ENCODE assay signal across 23 cellular contexts in genomic region chr15:82174471-82174870, GRCh38.
"Had no signal": no experiment of that assay in that cellular context is flagged by ENCODE, and none has a peak within 500 bp of the region (broad histone marks: within the 10 kb centered on the region; RNA-seq: fewer than 3 reads in every experiment).

No MANE protein-coding gene starts in this region.

- H3K4me3 ChIP-seq: colonic mucosa, dorsolateral prefrontal cortex, esophagus muscularis mucosa, gastroesophageal sphincter, pancreas, psoas muscle, right atrium auricular region, tibial artery had no signal

- DNase-seq: activated CD4-positive, alpha-beta memory T cell treated with anti-CD3 and anti-CD28 coated beads for 36 hours; activated CD4-positive, alpha-beta T cell treated with anti-CD3 and anti-CD28 coated beads for 48 hours; activated effector memory CD4-positive, alpha-beta T cell treated with Interleukin-2 at 50 U/mL for 16 hours; activated naive CD4-positive, alpha-beta T cell treated with anti-CD3 and anti-CD28 coated beads for 36 hours; activated naive CD8-positive, alpha-beta T cell treated with anti-CD3 and anti-CD28 coated beads, Interleukin-2, amount 10 ng/mL, durations not matched to agents 7 days and 5 days; activated T-cell treated with anti-CD3 and anti-CD28 coated beads, Interleukin-2, amount 50 U/mL, for 72 hours; amygdala; central memory CD4-positive, alpha-beta T cell; colonic mucosa; dorsolateral prefrontal cortex; effector memory CD8-positive, alpha-beta T cell; head of caudate nucleus; hypothalamus; pancreas; psoas muscle; stimulated activated CD4-positive, alpha-beta T cell treated with anti-CD3 and anti-CD28 coated beads, Interleukin-1b, Interleukin-23, amount 100 ng/mL, for 48 hours; substantia nigra; T-helper 17 cell; tibial artery had no signal

- FAIRE-seq: pancreas had no signal

- H3K27me3 ChIP-seq: colonic mucosa, dorsolateral prefrontal cortex, esophagus muscularis mucosa, gastroesophageal sphincter, neutrophil, pancreas, right atrium auricular region, tibial artery had no signal

- ATAC-seq: activated T-cell treated with anti-CD3 and anti-CD28 coated beads, Interleukin-2, amount 50 U/mL, for 72 hours; effector memory CD8-positive, alpha-beta T cell; gastroesophageal sphincter; pancreas; psoas muscle; T-helper 17 cell had no signal

- H3K36me3 ChIP-seq: colonic mucosa, esophagus muscularis mucosa, gastroesophageal sphincter, neutrophil, pancreas, right atrium auricular region, tibial artery had no signal

- H3K9me3 ChIP-seq: colonic mucosa, esophagus muscularis mucosa, gastroesophageal sphincter, neutrophil, pancreas, psoas muscle, right atrium auricular region, tibial artery had no signal

- H3K27ac ChIP-seq: colonic mucosa, dorsolateral prefrontal cortex, esophagus muscularis mucosa, gastroesophageal sphincter, neutrophil, pancreas, psoas muscle, right atrium auricular region, tibial artery had no signal

- H3K4me1 ChIP-seq: colonic mucosa, pancreas, right atrium auricular region had no signal
